1 cellular context compared by ENCODE assay signal in genomic region chr4:94564252-94564651, GRCh38.
TF ChIP-seq lines count a peak whose summit lies in the region.

No MANE protein-coding gene starts in this region.

TF ChIP-seq in HepG2, 621 proteins besides CTCF, POLR2A, EP300 and RAD21 (continued from another document and continues in another):
- TF ChIP-seq ZNF609 (CRISPR knock-in tag; IDR thresholded peaks at IDR 0.05; ENCODE audit: borderline replicate concordance) (peak; percentile 81), ZNF33A (CRISPR knock-in tag; IDR thresholded peaks at IDR 0.05; ENCODE audit: borderline replicate concordance) (no peak), PRPF4 (IDR thresholded peaks at IDR 0.05; ENCODE audit: low read depth, low read length, poor library complexity, severe bottlenecking) (no peak), HMG20A (CRISPR knock-in tag; IDR thresholded peaks at IDR 0.05; ENCODE audit: borderline replicate concordance) (peak; percentile 88), TGIF2 (CRISPR knock-in tag; IDR thresholded peaks at IDR 0.05) (no peak), ZSCAN21 (CRISPR knock-in tag; IDR thresholded peaks at IDR 0.05; ENCODE audit: borderline replicate concordance) (no peak), HDAC2 (CRISPR knock-in tag; IDR thresholded peaks at IDR 0.05) (peak; percentile 87), ZNF841 (CRISPR knock-in tag; IDR thresholded peaks at IDR 0.05; ENCODE audit: borderline replicate concordance) (no peak), MBNL3 (CRISPR knock-in tag; conservative IDR thresholded peaks at IDR 0.05) (no peak), AGO2 (optimal IDR thresholded peaks at IDR 0.05; ENCODE audit: low read depth, low read length) (no peak), ETV5 (CRISPR knock-in tag; IDR thresholded peaks at IDR 0.05; ENCODE audit: borderline replicate concordance) (peak; percentile 48; the same call in 1 of the 2 replicates), ZKSCAN1 (IDR thresholded peaks at IDR 0.05; ENCODE audit: low read length) (no peak), MNT (IDR thresholded peaks at IDR 0.05) (no peak), HNF4A (CRISPR knock-in tag; IDR thresholded peaks at IDR 0.05) (peak; percentile 99), TBP (CRISPR knock-in tag; IDR thresholded peaks at IDR 0.05) (no peak), NCOA5 (CRISPR knock-in tag; IDR thresholded peaks at IDR 0.05) (no peak), YEATS2 (CRISPR knock-in tag; IDR thresholded peaks at IDR 0.05; ENCODE audit: borderline replicate concordance) (no peak), MXD3 (CRISPR knock-in tag; IDR thresholded peaks at IDR 0.05) (no peak), FOSL2 (CRISPR knock-in tag; IDR thresholded peaks at IDR 0.05) (peak; percentile 50), NR0B2 (CRISPR knock-in tag; IDR thresholded peaks at IDR 0.05) (no peak), FUBP1 (CRISPR knock-in tag; IDR thresholded peaks at IDR 0.05; ENCODE audit: borderline replicate concordance) (no peak), PITX1 (CRISPR knock-in tag; IDR thresholded peaks at IDR 0.05) (no peak), ZNF512 (CRISPR knock-in tag; IDR thresholded peaks at IDR 0.05) (no peak), JDP2 (CRISPR knock-in tag; IDR thresholded peaks at IDR 0.05; ENCODE audit: borderline replicate concordance) (no peak), ZBTB7A (CRISPR knock-in tag; IDR thresholded peaks at IDR 0.05) (no peak), SKI (IDR thresholded peaks at IDR 0.05; ENCODE audit: partially characterized antibody) (no peak), ZNF296 (CRISPR knock-in tag; conservative IDR thresholded peaks at IDR 0.05) (no peak), YY1 (IDR thresholded peaks at IDR 0.05; ENCODE audit: insufficient read depth, insufficient replicate concordance, low read depth, low read length) (no peak), KLF9 (CRISPR knock-in tag; IDR thresholded peaks at IDR 0.05; ENCODE audit: low read depth) (no peak), ATF7 (IDR thresholded peaks at IDR 0.05) (no peak), ATF7 (CRISPR knock-in tag; IDR thresholded peaks at IDR 0.05) (no peak), ZNF530 (CRISPR knock-in tag; IDR thresholded peaks at IDR 0.05; ENCODE audit: low read depth) (no peak), ZNF777 (CRISPR knock-in tag; IDR thresholded peaks at IDR 0.05) (no peak), FOXM1 (CRISPR knock-in tag; IDR thresholded peaks at IDR 0.05) (no peak), CREB1 (IDR thresholded peaks at IDR 0.05) (no peak), CREB1 (CRISPR knock-in tag; IDR thresholded peaks at IDR 0.05) (peak; percentile 55), FOXJ3 (CRISPR knock-in tag; IDR thresholded peaks at IDR 0.05; ENCODE audit: borderline replicate concordance) (peak; percentile 68; the same call in 1 of the 2 replicates), HDAC1 (CRISPR knock-in tag; IDR thresholded peaks at IDR 0.05) (peak; percentile 67), ZNF510 (CRISPR knock-in tag; IDR thresholded peaks at IDR 0.05; ENCODE audit: low read depth) (no peak), KDM5B (CRISPR knock-in tag; IDR thresholded peaks at IDR 0.05; ENCODE audit: borderline replicate concordance) (no peak), NR2F1 (CRISPR knock-in tag; IDR thresholded peaks at IDR 0.05) (peak; percentile 27 to 90; a peak in 3 of 4 replicates), ZBTB34 (CRISPR knock-in tag; IDR thresholded peaks at IDR 0.05) (no peak), GTF2F1 (IDR thresholded peaks at IDR 0.05; ENCODE audit: low read length) (no peak), ZBTB3 (CRISPR knock-in tag; IDR thresholded peaks at IDR 0.05; ENCODE audit: borderline replicate concordance, low read depth) (0 out of 2 replicates have a peak, but pooled peaks have one; percentile 47), SMARCE1 (IDR thresholded peaks at IDR 0.05; ENCODE audit: borderline replicate concordance) (no peak), ATAD3A (CRISPR knock-in tag; IDR thresholded peaks at IDR 0.05) (no peak), ZNF563 (CRISPR knock-in tag; IDR thresholded peaks at IDR 0.05) (no peak), SIX1 (CRISPR knock-in tag; IDR thresholded peaks at IDR 0.05; ENCODE audit: borderline replicate concordance) (peak; percentile 42; the same call in 1 of the 2 replicates), ZNF251 (CRISPR knock-in tag; IDR thresholded peaks at IDR 0.05) (no peak), ZNF780A (CRISPR knock-in tag; IDR thresholded peaks at IDR 0.05) (no peak), PHB2 (IDR thresholded peaks at IDR 0.05; ENCODE audit: partially characterized antibody) (no peak), ZNF878 (CRISPR knock-in tag; IDR thresholded peaks at IDR 0.05) (no peak)
- TF ChIP-seq, protein P1, sequence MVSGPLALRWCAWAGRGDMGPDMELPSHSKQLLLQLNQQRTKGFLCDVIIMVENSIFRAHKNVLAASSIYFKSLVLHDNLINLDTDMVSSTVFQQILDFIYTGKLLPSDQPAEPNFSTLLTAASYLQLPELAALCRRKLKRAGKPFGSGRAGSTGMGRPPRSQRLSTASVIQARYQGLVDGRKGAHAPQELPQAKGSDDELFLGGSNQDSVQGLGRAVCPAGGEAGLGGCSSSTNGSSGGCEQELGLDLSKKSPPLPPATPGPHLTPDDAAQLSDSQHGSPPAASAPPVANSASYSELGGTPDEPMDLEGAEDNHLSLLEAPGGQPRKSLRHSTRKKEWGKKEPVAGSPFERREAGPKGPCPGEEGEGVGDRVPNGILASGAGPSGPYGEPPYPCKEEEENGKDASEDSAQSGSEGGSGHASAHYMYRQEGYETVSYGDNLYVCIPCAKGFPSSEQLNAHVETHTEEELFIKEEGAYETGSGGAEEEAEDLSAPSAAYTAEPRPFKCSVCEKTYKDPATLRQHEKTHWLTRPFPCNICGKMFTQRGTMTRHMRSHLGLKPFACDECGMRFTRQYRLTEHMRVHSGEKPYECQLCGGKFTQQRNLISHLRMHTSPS (CRISPR knock-in tag; IDR thresholded peaks at IDR 0.05; ENCODE audit: low read depth) = no peak
- TF ChIP-seq, protein P2, sequence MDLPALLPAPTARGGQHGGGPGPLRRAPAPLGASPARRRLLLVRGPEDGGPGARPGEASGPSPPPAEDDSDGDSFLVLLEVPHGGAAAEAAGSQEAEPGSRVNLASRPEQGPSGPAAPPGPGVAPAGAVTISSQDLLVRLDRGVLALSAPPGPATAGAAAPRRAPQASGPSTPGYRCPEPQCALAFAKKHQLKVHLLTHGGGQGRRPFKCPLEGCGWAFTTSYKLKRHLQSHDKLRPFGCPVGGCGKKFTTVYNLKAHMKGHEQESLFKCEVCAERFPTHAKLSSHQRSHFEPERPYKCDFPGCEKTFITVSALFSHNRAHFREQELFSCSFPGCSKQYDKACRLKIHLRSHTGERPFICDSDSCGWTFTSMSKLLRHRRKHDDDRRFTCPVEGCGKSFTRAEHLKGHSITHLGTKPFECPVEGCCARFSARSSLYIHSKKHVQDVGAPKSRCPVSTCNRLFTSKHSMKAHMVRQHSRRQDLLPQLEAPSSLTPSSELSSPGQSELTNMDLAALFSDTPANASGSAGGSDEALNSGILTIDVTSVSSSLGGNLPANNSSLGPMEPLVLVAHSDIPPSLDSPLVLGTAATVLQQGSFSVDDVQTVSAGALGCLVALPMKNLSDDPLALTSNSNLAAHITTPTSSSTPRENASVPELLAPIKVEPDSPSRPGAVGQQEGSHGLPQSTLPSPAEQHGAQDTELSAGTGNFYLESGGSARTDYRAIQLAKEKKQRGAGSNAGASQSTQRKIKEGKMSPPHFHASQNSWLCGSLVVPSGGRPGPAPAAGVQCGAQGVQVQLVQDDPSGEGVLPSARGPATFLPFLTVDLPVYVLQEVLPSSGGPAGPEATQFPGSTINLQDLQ (CRISPR knock-in tag; IDR thresholded peaks at IDR 0.05) = no peak
- TF ChIP-seq, protein P3, sequence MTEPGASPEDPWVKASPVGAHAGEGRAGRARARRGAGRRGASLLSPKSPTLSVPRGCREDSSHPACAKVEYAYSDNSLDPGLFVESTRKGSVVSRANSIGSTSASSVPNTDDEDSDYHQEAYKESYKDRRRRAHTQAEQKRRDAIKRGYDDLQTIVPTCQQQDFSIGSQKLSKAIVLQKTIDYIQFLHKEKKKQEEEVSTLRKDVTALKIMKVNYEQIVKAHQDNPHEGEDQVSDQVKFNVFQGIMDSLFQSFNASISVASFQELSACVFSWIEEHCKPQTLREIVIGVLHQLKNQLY (CRISPR knock-in tag; IDR thresholded peaks at IDR 0.05) = 0 out of 2 replicates have a peak, but pooled peaks have one; percentile 40
